ENCODE assay signal across 7 cellular contexts in the genomic region with DNA sequence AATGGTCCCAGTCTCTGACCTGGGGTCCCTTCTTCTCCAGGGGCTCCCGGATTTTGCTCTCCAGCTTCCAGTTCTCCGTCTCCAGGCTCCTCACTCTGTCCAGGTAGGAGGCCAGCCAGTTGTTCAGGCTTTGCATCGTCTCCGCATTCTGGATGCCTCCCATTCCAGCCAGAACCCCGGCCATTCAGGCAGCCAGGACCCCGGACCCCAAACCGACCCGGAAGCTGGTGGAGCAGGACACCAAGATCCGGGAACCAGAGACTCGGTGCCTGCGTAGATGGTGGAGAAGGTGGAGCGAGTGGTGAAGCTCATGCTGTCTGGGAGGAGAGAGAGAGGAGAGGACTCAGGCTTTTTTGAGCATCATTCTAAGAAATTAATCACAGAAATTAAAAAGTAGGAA.
"Had no signal": no experiment of that assay in that cellular context is flagged by ENCODE, and none has a peak within 500 bp of the region (broad histone marks: within the 10 kb centered on the region; RNA-seq: fewer than 3 reads in every experiment).

No MANE protein-coding gene starts in this region.

- H3K27ac ChIP-seq: HL-60, KMS-11 had no signal

- DNase-seq: IMR-90, KBM-7, KG1 had no signal

- FAIRE-seq: HepG2, HTR-8/SVneo had no signal

- H3K9ac ChIP-seq: KMS-11 had no signal

- H3K4me2 ChIP-seq: KMS-11 had no signal

- ATAC-seq: HepG2 had no signal
